In the genomic region with DNA sequence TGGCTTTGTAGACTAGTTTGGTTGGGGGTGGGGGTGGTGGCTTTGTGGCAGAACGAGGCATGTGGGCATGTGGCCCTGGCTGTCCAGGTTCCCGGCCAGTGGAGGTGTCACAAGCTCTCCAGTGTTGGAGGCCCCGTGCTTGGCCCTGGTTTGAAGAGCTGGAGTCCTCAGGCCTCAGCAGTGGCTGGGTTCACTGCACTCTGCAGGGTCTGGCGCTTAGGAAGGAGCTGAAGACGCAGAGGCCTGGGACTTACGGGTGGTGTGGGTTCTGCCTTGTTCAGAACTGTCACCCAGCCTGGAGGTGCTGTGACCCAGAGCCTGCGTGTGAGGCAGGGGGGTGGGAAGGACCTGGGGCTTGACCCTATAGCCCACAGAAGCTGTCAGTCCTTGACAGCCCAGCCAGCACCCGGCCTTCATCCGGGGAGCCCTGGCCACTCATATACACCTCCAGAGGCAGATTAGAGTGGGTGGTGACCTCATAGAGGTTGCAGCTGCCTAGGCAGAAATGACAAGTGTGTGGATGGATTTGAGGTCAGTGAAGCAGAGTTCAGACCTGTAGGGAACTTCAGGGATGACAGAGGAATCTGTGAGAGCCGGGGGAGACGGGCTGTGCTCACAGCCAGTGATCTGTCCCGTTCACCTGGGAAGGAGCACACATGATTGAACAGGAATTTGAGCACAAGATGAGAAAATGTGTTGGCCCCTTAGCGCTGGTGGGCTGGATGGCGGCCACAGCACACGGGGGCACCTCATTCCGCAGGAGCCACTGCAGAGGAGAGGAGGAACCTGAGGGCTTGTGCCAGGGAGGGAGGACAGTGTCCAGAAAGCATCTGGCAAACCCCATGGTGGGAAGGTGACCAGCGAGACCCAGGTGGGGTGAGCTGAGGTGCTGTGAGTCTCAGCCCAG, we compare ENCODE assay signal across 12 cellular contexts. TPM values are rescaled to one million over a fixed set of nuclear protein-coding genes. Genes with fewer than 3 reads are reported as not detected.
DNase-seq lines count a peak whose midpoint lies in the region; ATAC-seq and TF ChIP-seq lines count a peak whose summit lies in the region.
"Not testable (repeated sequence)": the region's sequence is repeated elsewhere in the genome, so short reads cannot be mapped to it uniquely, and the experiment has no call there.
"Had no signal": no experiment of that assay in that cellular context is flagged by ENCODE, and none has a peak within 500 bp of the region (broad histone marks: within the 10 kb centered on the region; RNA-seq: fewer than 3 reads in every experiment).

No MANE protein-coding gene starts in this region.

- not testable (repeated sequence) for H3K4me1 Mint-ChIP-seq in Caco-2 (ENCODE audit: low read depth, unreplicated experiment)
- H3K4me1 Mint-ChIP-seq in activated CD4-positive, alpha-beta T cell treated with anti-CD3 and anti-CD28 coated beads, Interleukin-2, amount 10 ng/mL, durations not matched to agents 7 days and 5 days: peaks cover 15% of the 10 kb centered on the region
- H3K4me1 Mint-ChIP-seq in stimulated activated memory B cell treated with anti-CD40 and anti-IgM and Interleukin-4, amounts not matched to agents 10 μg/mL and 1 μg/mL and 100 μg/mL, for 72 hours: peaks cover 32% of the 10 kb centered on the region

- H3K27ac ChIP-seq in Panc1 (ENCODE audit: low read length): not testable (repeated sequence)
- peak overlapping the region in 3 of 5 donors; percentile 47 to 73 (median 64) for H3K27ac ChIP-seq in adrenal gland

- in situ Hi-C loops in Panc1 (cut with HindIII; ENCODE audit: low pct_unique_long_range_greater_than_20kb, low sequenced_read_pairs): not testable (repeated sequence)

- POLR2A ChIA-PET in Caco-2 (lab: Charles Lee); activated CD4-positive, alpha-beta T cell treated with anti-CD3 and anti-CD28 coated beads, Interleukin-2, amount 10 ng/mL, durations not matched to agents 7 days and 5 days (lab: Charles Lee): not testable (repeated sequence)
- POLR2A ChIA-PET in Panc1 (lab: Charles Lee): interaction anchor here (0.6 kb wide), 1 partner anchor 44 kb away, joined by 5 read pairs; no protein-coding TSS in a partner anchor

- CTCF ChIA-PET in Caco-2 (lab: Charles Lee); Panc1 (lab: Charles Lee); activated CD4-positive, alpha-beta T cell treated with anti-CD3 and anti-CD28 coated beads, Interleukin-2, amount 10 ng/mL, durations not matched to agents 7 days and 5 days (lab: Charles Lee): not testable (repeated sequence)

- peaks cover 47% of the 10 kb centered on the region for H3K36me3 Mint-ChIP-seq in Caco-2 (ENCODE audit: insufficient read depth, unreplicated experiment)
- H3K36me3 Mint-ChIP-seq in activated CD4-positive, alpha-beta T cell treated with anti-CD3 and anti-CD28 coated beads, Interleukin-2, amount 10 ng/mL, durations not matched to agents 7 days and 5 days (ENCODE audit: low read depth): peaks cover 16% of the 10 kb centered on the region
- peaks cover 38% of the 10 kb centered on the region for H3K36me3 Mint-ChIP-seq in stimulated activated memory B cell treated with anti-CD40 and anti-IgM and Interleukin-4, amounts not matched to agents 10 μg/mL and 1 μg/mL and 100 μg/mL, for 72 hours

- intact Hi-C loops in Caco-2 (cut with micrococcal nuclease; ENCODE audit: unreplicated experiment); Panc1 (cut with micrococcal nuclease; ENCODE audit: unreplicated experiment); adrenal gland (cut with DNase I): not testable (repeated sequence)

- not testable (repeated sequence) for H3K4me3 ChIP-seq in Caco-2 (ENCODE audit: low read depth, low read length); Panc1 (ENCODE audit: low read depth in 2 of 2, low read length in 2 of 2); adrenal gland

- BruUV-seq in Caco-2 (replicated peaks; lab: Mats Ljungman, UMichigan) (TSS peak; percentile 14), Panc1 (replicated peaks; lab: Mats Ljungman, UMichigan) (TSS peak; percentile 59)

- DNase-seq in Caco-2; Panc1 (ENCODE audit: low read depth, low spot score); activated CD4-positive, alpha-beta T cell treated with anti-CD3 and anti-CD28 coated beads, Interleukin-2, amount 10 ng/mL, durations not matched to agents 7 days and 5 days: not testable (repeated sequence)
- DNase-seq in adrenal gland: peak in 3 of 7 donors; percentile 27 to 42 (median 33)
- DNase-seq in glomerular visceral epithelial cell (ENCODE audit: extremely low spot score): peak; percentile 47
- DNase-seq in kidney glomerular epithelial cell (lab: John Stamatoyannopoulos, UW): peak; percentile 59
- DNase-seq in midbrain (lab: John Stamatoyannopoulos, UW): peak; percentile 8

- ATAC-seq in Panc1; stimulated activated memory B cell treated with anti-CD40 and anti-IgM and Interleukin-4, amounts not matched to agents 10 μg/mL and 1 μg/mL and 100 μg/mL, for 72 hours: not testable (repeated sequence)

- not testable (repeated sequence) for H3K4me3 Mint-ChIP-seq in Caco-2 (ENCODE audit: unreplicated experiment); activated CD4-positive, alpha-beta T cell treated with anti-CD3 and anti-CD28 coated beads, Interleukin-2, amount 10 ng/mL, durations not matched to agents 7 days and 5 days; stimulated activated memory B cell treated with anti-CD40 and anti-IgM and Interleukin-4, amounts not matched to agents 10 μg/mL and 1 μg/mL and 100 μg/mL, for 72 hours

- TF ChIP-seq CTCF in Caco-2 (IDR thresholded peaks at IDR 0.05; ENCODE audit: insufficient read depth in 1 of 2, low read depth in 1 of 2, low read length in 1 of 2, severe bottlenecking in 1 of 2, unreplicated experiment in 1 of 2); Panc1 (IDR thresholded peaks at IDR 0.05); adrenal gland (IDR thresholded peaks at IDR 0.05): not testable (repeated sequence)

- H3K9me3 Mint-ChIP-seq in Caco-2 (ENCODE audit: unreplicated experiment); activated CD4-positive, alpha-beta T cell treated with anti-CD3 and anti-CD28 coated beads, Interleukin-2, amount 10 ng/mL, durations not matched to agents 7 days and 5 days; stimulated activated memory B cell treated with anti-CD40 and anti-IgM and Interleukin-4, amounts not matched to agents 10 μg/mL and 1 μg/mL and 100 μg/mL, for 72 hours: not testable (repeated sequence)

- H3K9me3 ChIP-seq in Caco-2; Panc1 (ENCODE audit: control insufficient read depth, insufficient read depth, low read depth, low read length); adrenal gland (replicated peaks in 1 of 3): not testable (repeated sequence)

- not testable (repeated sequence) for H3K4me1 ChIP-seq in Caco-2; Panc1 (ENCODE audit: control insufficient read depth, insufficient read depth, low read length); adrenal gland (replicated peaks in 1 of 2)

- H3K36me3 ChIP-seq in Caco-2 (ENCODE audit: control insufficient read depth, insufficient read depth, low read length); Panc1 (ENCODE audit: control insufficient read depth, insufficient read depth, low read length): not testable (repeated sequence)
- H3K36me3 ChIP-seq in adrenal gland (replicated peaks in 1 of 2): peaks cover 0 to 18% of the 10 kb centered on the region in 2 donors

- not testable (repeated sequence) for H3K27me3 ChIP-seq in Caco-2 (replicated peaks; ENCODE audit: control insufficient read depth, insufficient read depth, low read length); Panc1 (ENCODE audit: control insufficient read depth, insufficient read depth, low read length); adrenal gland

- not testable (repeated sequence) for H3K27me3 Mint-ChIP-seq in Caco-2 (ENCODE audit: insufficient read depth, unreplicated experiment); activated CD4-positive, alpha-beta T cell treated with anti-CD3 and anti-CD28 coated beads, Interleukin-2, amount 10 ng/mL, durations not matched to agents 7 days and 5 days; stimulated activated memory B cell treated with anti-CD40 and anti-IgM and Interleukin-4, amounts not matched to agents 10 μg/mL and 1 μg/mL and 100 μg/mL, for 72 hours

- not testable (repeated sequence) for TF ChIP-seq POLR2A in adrenal gland (IDR thresholded peaks at IDR 0.05)

- peak overlapping the region; percentile 47 for H3K27ac Mint-ChIP-seq in Caco-2 (ENCODE audit: unreplicated experiment)
- peak overlapping the region; percentile 28 for H3K27ac Mint-ChIP-seq in activated CD4-positive, alpha-beta T cell treated with anti-CD3 and anti-CD28 coated beads, Interleukin-2, amount 10 ng/mL, durations not matched to agents 7 days and 5 days
- peak overlapping the region; percentile 48 for H3K27ac Mint-ChIP-seq in stimulated activated memory B cell treated with anti-CD40 and anti-IgM and Interleukin-4, amounts not matched to agents 10 μg/mL and 1 μg/mL and 100 μg/mL, for 72 hours

- WGBS in adrenal gland, 4 donors: 61 to 87% (median 68%) methylated on average over 3 to 14 of the region's 17 CpGs

RNA-seq across cellular contexts. Expression of a gene that starts 15.5 kb away (rescaled TPM):
- 0.36 TPM in 1 of 2 replicates, not detected in the other for total RNA-seq in Caco-2 (2022)
- 29.9 TPM for total RNA-seq in Panc1 (2021; ENCODE audit: unreplicated experiment)
- polyA plus RNA-seq in Panc1 (2012; ENCODE audit: insufficient read length): 31.6 TPM
- 1 to 10 TPM; 3.0 to 3.2 TPM for total RNA-seq in activated CD4-positive, alpha-beta T cell treated with anti-CD3 and anti-CD28 coated beads, Interleukin-2, amount 10 ng/mL, durations not matched to agents 7 days and 5 days
- 10 to 100 TPM in 7 of 8 donors, 1 to 10 TPM in 1; 8.4 to 77.1 (median 35.2) TPM for total RNA-seq in adrenal gland
- 10 to 100 TPM; 13.9 to 74.4 (median 58.3) TPM for polyA plus RNA-seq in adrenal gland

RNA-seq across cellular contexts. Expression of a gene that starts 20.0 kb away (rescaled TPM):
- total RNA-seq in Caco-2 (2022) (275 and 285 TPM in 2 replicates), Panc1 (2021; ENCODE audit: unreplicated experiment) (143 TPM), adrenal gland (100 to 1,000 TPM in 6 of 8 donors, 10 to 100 TPM in 2; 68.8 to 226 (median 127) TPM)
- 282 TPM for polyA plus RNA-seq in Panc1 (2012; ENCODE audit: insufficient read length)
- 100 to 1,000 TPM in 1 of 2 experiments, 10 to 100 TPM in 1; 96.9 to 116 TPM for total RNA-seq in activated CD4-positive, alpha-beta T cell treated with anti-CD3 and anti-CD28 coated beads, Interleukin-2, amount 10 ng/mL, durations not matched to agents 7 days and 5 days
- 100 to 1,000 TPM in 2 of 3 donors, 10 to 100 TPM in 1; 12.4 to 184 (median 182) TPM for polyA plus RNA-seq in adrenal gland

RNA-seq across cellular contexts. Expression of a gene that starts 36.3 kb away (rescaled TPM):
- 0.23 TPM in 1 of 2 replicates, not detected in the other for total RNA-seq in Caco-2 (2022)
- not detected for total RNA-seq in Panc1 (2021; ENCODE audit: unreplicated experiment)
- 0.40 TPM for polyA plus RNA-seq in Panc1 (2012; ENCODE audit: insufficient read length)
- not detected for total RNA-seq in activated CD4-positive, alpha-beta T cell treated with anti-CD3 and anti-CD28 coated beads, Interleukin-2, amount 10 ng/mL, durations not matched to agents 7 days and 5 days
- total RNA-seq in adrenal gland: not detected
- under 1 TPM in 1 of 3 donors, not detected in 2; 0.10 TPM for polyA plus RNA-seq in adrenal gland
- total RNA-seq: CD8-positive, alpha-beta T cell; GM23248; PC-3 had no signal
- polyA plus RNA-seq: BJ, GM23248 had no signal
